Comparison of ENCODE assay signal across 23 cellular contexts in the genomic region with DNA sequence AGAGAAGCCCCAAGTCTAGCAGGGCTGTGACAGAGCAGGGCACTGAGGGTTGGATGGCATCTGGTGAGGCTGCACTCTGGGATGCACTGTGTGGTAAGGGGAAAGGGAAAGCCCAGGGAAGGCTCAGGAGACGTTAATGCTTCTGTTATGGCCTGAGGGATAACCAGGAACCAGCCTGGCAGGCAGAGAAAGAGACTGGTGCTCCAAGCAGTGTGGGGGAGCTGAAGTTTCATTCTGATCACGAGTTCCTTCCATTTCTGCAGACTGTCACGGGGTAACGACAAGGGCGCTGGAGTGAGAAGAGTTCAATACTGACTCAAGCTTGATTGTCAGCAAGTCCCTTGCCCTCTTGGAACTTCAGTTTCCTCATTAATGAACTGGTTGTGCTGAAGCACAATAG.
DNase-seq lines count a peak whose midpoint lies in the region; ATAC-seq, FAIRE-seq and TF ChIP-seq lines count a peak whose summit lies in the region.
"Had no signal": no experiment of that assay in that cellular context is flagged by ENCODE, and none has a peak within 500 bp of the region (broad histone marks: within the 10 kb centered on the region; RNA-seq: fewer than 3 reads in every experiment).

No MANE protein-coding gene starts in this region.

- no peaks in the 10 kb centered on the region for H3K9me2 ChIP-seq in GM23248 (ENCODE audit: insufficient read depth)

- no peak overlapping the region for H3K27ac ChIP-seq in upper lobe of right lung
- no peak overlapping the region for H3K27ac ChIP-seq in GM23248
- H3K27ac ChIP-seq: adrenal gland, sigmoid colon had no signal

- H3K4me3 ChIP-seq in upper lobe of right lung (no peak overlapping the region), GM23248 (no peak overlapping the region)
- H3K4me3 ChIP-seq: adrenal gland, sigmoid colon had no signal

- H3K4me1 ChIP-seq in upper lobe of right lung = no peaks in the 10 kb centered on the region
- H3K4me1 ChIP-seq in GM23248 (ENCODE audit: insufficient read depth) = no peaks in the 10 kb centered on the region
- H3K4me1 ChIP-seq: adrenal gland, sigmoid colon had no signal

- no peak for TF ChIP-seq CTCF in upper lobe of right lung (IDR thresholded peaks at IDR 0.05)
- TF ChIP-seq CTCF in D721Med (IDR thresholded peaks at IDR 0.05; ENCODE audit: insufficient read depth, missing control alignments) = no peak

- 58 to 62% methylated on average over 5 of the region's 5 CpGs for WGBS in GM23248 (ENCODE audit: low coverage in 1 of 2, low lambda C conversion rate in 2 of 2, missing lambda C conversion rate in 2 of 2), 2 experiments

- no peak for FAIRE-seq in D721Med (lab: Jason Lieb, UNC)
- FAIRE-seq: colon had no signal

- H3K36me3 ChIP-seq in upper lobe of right lung (no peaks in the 10 kb centered on the region), GM23248 (ENCODE audit: low read depth) (no peaks in the 10 kb centered on the region)
- H3K36me3 ChIP-seq: adrenal gland, sigmoid colon had no signal

- H3K4me2 ChIP-seq in GM23248 (ENCODE audit: unreplicated experiment) = no peak overlapping the region

- intact Hi-C loops in upper lobe of right lung (cut with DNase I) = no loop called here

- ATAC-seq in GM18868 (IDR thresholded peaks at IDR 0.05; ENCODE audit: unreplicated experiment) = peak; percentile 81
- peak; percentile 59 for ATAC-seq in HG03103 (IDR thresholded peaks at IDR 0.05; ENCODE audit: low read depth, unreplicated experiment)
- peak; percentile 22 for ATAC-seq in upper lobe of right lung
- ATAC-seq: activated T-cell treated with anti-CD3 and anti-CD28 coated beads, Interleukin-2, amount 50 U/mL, for 4 hours; effector memory CD8-positive, alpha-beta T cell; natural killer cell had no signal

- H3K9me3 ChIP-seq in upper lobe of right lung (no peaks in the 10 kb centered on the region), GM23248 (ENCODE audit: low read depth) (no peaks in the 10 kb centered on the region)
- H3K9me3 ChIP-seq: adrenal gland, sigmoid colon had no signal

- no peak overlapping the region for H2AFZ ChIP-seq in GM23248

- in situ Hi-C loops in GM23248 (cut with MboI) = no loop called here

- no peaks in the 10 kb centered on the region for H3K79me2 ChIP-seq in GM23248 (ENCODE audit: insufficient read depth)

- no peaks in the 10 kb centered on the region for H3F3A ChIP-seq in GM23248 (ENCODE audit: insufficient read depth)

- DNase-seq in kidney glomerular epithelial cell (lab: John Stamatoyannopoulos, UW) = peak; percentile 17
- DNase-seq in upper lobe of right lung = no peak
- no peak for DNase-seq in NCI-H2029 (lab: John Stamatoyannopoulos, UW)
- DNase-seq in D721Med (ENCODE audit: insufficient read length, low spot score) = no peak
- DNase-seq in GM23248 = no peak
- DNase-seq: activated CD8-positive, alpha-beta memory T cell treated with anti-CD3 and anti-CD28 coated beads for 24 hours; activated naive CD4-positive, alpha-beta T cell; activated T-cell treated with anti-CD3 and anti-CD28 coated beads, Interleukin-2, amount 50 U/mL, for 4 hours; adrenal gland; CD4-positive, CD25-positive, alpha-beta regulatory T cell; effector memory CD8-positive, alpha-beta T cell; Kasumi-1; natural killer cell; NCI-H187; NCI-H2227 treated with DMSO at 0.1 percent for 48 hours; NCI-H774; posterior cingulate gyrus; sigmoid colon; stimulated activated CD4-positive, alpha-beta T cell treated with anti-CD3 and anti-CD28 coated beads, Interleukin-15, amount 100 ng/mL, for 24 hours; T1000 had no signal

- H3K27me3 ChIP-seq in upper lobe of right lung = no peaks in the 10 kb centered on the region
- H3K27me3 ChIP-seq in GM23248 (replicated peaks; ENCODE audit: insufficient read depth) = no peaks in the 10 kb centered on the region; the same call in 1 of the 2 replicates
- H3K27me3 ChIP-seq: adrenal gland, sigmoid colon had no signal

- H4K20me1 ChIP-seq in GM23248 (ENCODE audit: insufficient read depth) = no peaks in the 10 kb centered on the region

- H3K9ac ChIP-seq in GM23248 = no peak overlapping the region

Comparison
In these comparisons a context has a peak if more than half of its experiments do, and no peak if none do; other contexts are left out.
1. ATAC-seq: peak in every context shown above with its lines; median percentile 81 in GM18868; 59 in HG03103; 22 in upper lobe of right lung.